10 cellular contexts compared by ENCODE assay signal in genomic region chr5:56175465-56175864, GRCh38. TPM values are rescaled to one million over a fixed set of nuclear protein-coding genes. Genes with fewer than 3 reads are reported as not detected.
DNase-seq lines count a peak whose midpoint lies in the region; ATAC-seq, FAIRE-seq and TF ChIP-seq lines count a peak whose summit lies in the region.
"Had no signal": no experiment of that assay in that cellular context is flagged by ENCODE, and none has a peak within 500 bp of the region (broad histone marks: within the 10 kb centered on the region; RNA-seq: fewer than 3 reads in every experiment).

No MANE protein-coding gene starts in this region.

- H2AFZ ChIP-seq in GM12878 (ENCODE audit: control insufficient read depth, low read depth, low read length) (no peak overlapping the region), keratinocyte (ENCODE audit: control insufficient read depth, low read length) (no peak overlapping the region)

- H3K27ac ChIP-seq in GM12878 (ENCODE audit: control insufficient read depth, insufficient read depth) (no peak overlapping the region), keratinocyte (ENCODE audit: control insufficient read depth, insufficient read depth, low read length) (no peak overlapping the region), uterus (peak overlapping the region in 1 of 2 donors; percentile 59), SJCRH30 (no peak overlapping the region)

- no peaks in the 10 kb centered on the region for H3K27me3 ChIP-seq in GM12878 (replicated peaks in 1 of 2; ENCODE audit: control insufficient read depth in 2 of 2, insufficient read depth in 2 of 2, low read length in 1 of 2)
- H3K27me3 ChIP-seq in keratinocyte (ENCODE audit: control insufficient read depth, extremely low read depth, insufficient read depth, low read length) = no peaks in the 10 kb centered on the region
- no peaks in the 10 kb centered on the region for H3K27me3 ChIP-seq in uterus
- no peaks in the 10 kb centered on the region; the same call in none of the 2 replicates for H3K27me3 ChIP-seq in SJCRH30

- H3K79me2 ChIP-seq in GM12878 (ENCODE audit: control insufficient read depth, insufficient read depth, low read length) (no peaks in the 10 kb centered on the region), keratinocyte (ENCODE audit: control insufficient read depth, insufficient read depth, low read length) (no peaks in the 10 kb centered on the region)

- no peak for FAIRE-seq in GM12878 (lab: Jason Lieb, UNC)
- peak; percentile 69 for FAIRE-seq in keratinocyte (lab: Jason Lieb, UNC)

- in situ Hi-C loops in GM12878 (cut with MboI) (no loop called here), G401 (cut with HindIII; ENCODE audit: low sequenced_read_pairs) (no loop called here)

- TF ChIP-seq RAD21 in GM12878 (IDR thresholded peaks at IDR 0.05; ENCODE audit: insufficient read depth, low read depth, low read length) = no peak

- intact Hi-C loops in GM12878 (cut with micrococcal nuclease; ENCODE audit: unreplicated experiment) (no loop called here), uterus (cut with DNase I; ENCODE audit: low total_unique reads) (no loop called here)

- TF ChIP-seq POLR2A in GM12878 (IDR thresholded peaks at IDR 0.05; ENCODE audit: low read depth, low read length) (no peak), uterus (IDR thresholded peaks at IDR 0.05) (no peak)

- H3K36me3 ChIP-seq in GM12878 (ENCODE audit: control insufficient read depth in 2 of 2, insufficient read depth in 2 of 2, low read length in 1 of 2) (no peaks in the 10 kb centered on the region), keratinocyte (ENCODE audit: control insufficient read depth in 2 of 2, extremely low read depth in 1 of 2, insufficient read depth in 2 of 2, low read length in 2 of 2) (no peaks in the 10 kb centered on the region), uterus (no peaks in the 10 kb centered on the region), SJCRH30 (no peaks in the 10 kb centered on the region)

- dilution Hi-C loops in keratinocyte (cut with MboI; ENCODE audit: extremely low pct_ligation_motif_present, low sequenced_read_pairs) = no loop called here

- WGBS in GM12878 (ENCODE audit: insufficient coverage, insufficient replicate concordance, low lambda C conversion rate, missing lambda C conversion rate) = 19% methylated on average over 3 of the region's 3 CpGs

- H3K4me3 ChIP-seq in GM12878 (no peak overlapping the region), keratinocyte (ENCODE audit: control insufficient read depth in 2 of 3, extremely low read depth in 1 of 3, insufficient read depth in 2 of 3, low read depth in 1 of 3, low read length in 3 of 3) (no peak overlapping the region), uterus (no peak overlapping the region), SJCRH30 (no peak overlapping the region)

- H3K4me1 ChIP-seq in GM12878 (ENCODE audit: control insufficient read depth, insufficient read depth, low read length) = no peaks in the 10 kb centered on the region
- peaks cover 7% of the 10 kb centered on the region for H3K4me1 ChIP-seq in keratinocyte (ENCODE audit: control insufficient read depth, extremely low read depth, insufficient read depth, low read length)
- no peaks in the 10 kb centered on the region for H3K4me1 ChIP-seq in uterus
- no peaks in the 10 kb centered on the region for H3K4me1 ChIP-seq in SJCRH30

- POLR2A ChIA-PET in GM12878 (lab: Charles Lee) = no interaction called here

- H4K20me1 ChIP-seq in GM12878 (ENCODE audit: control insufficient read depth, insufficient read depth) (no peaks in the 10 kb centered on the region), keratinocyte (ENCODE audit: control insufficient read depth, extremely low read depth, insufficient read depth, low read length) (no peaks in the 10 kb centered on the region)

- no peak overlapping the region for H3K9ac ChIP-seq in GM12878 (ENCODE audit: control insufficient read depth, insufficient read depth, low read length)
- H3K9ac ChIP-seq in keratinocyte (ENCODE audit: control insufficient read depth, extremely low read depth, insufficient read depth, low read length) = no peak overlapping the region

- TF ChIP-seq CTCF in GM12878 (IDR thresholded peaks at IDR 0.05 in 2 of 3, conservative IDR thresholded peaks at IDR 0.05 in 1 of 3; ENCODE audit: control insufficient read depth in 2 of 3, extremely low read depth in 1 of 3, insufficient read depth in 1 of 3, low read depth in 3 of 3, low read length in 3 of 3) (no peak), keratinocyte (optimal IDR thresholded peaks at IDR 0.05 in 1 of 3, IDR thresholded peaks at IDR 0.05 in 1 of 3, conservative IDR thresholded peaks at IDR 0.05 in 1 of 3; ENCODE audit: extremely low read depth in 1 of 3, insufficient read depth in 2 of 3, low read length in 3 of 3) (no peak), uterus (IDR thresholded peaks at IDR 0.05) (no peak)

- H3K4me2 ChIP-seq in GM12878 (ENCODE audit: control insufficient read depth, insufficient read depth) (no peak overlapping the region), keratinocyte (ENCODE audit: control insufficient read depth, extremely low read depth, insufficient read depth, low read depth, low read length) (peak overlapping the region; percentile 45)

- TF ChIP-seq EP300 in GM12878 (IDR thresholded peaks at IDR 0.05; ENCODE audit: borderline replicate concordance in 1 of 2, control insufficient read depth in 1 of 2, low read depth in 2 of 2, low read length in 2 of 2) = no peak

- BruUV-seq in GM12878 (replicated peaks; lab: Mats Ljungman, UMichigan) = no TSS peak

- SMC1A ChIA-PET in GM12878 (lab: Charles Lee; ENCODE audit: uncharacterized antibody, unreplicated experiment) = interaction anchor here (1.0 kb wide), 1 partner anchor 73 kb away, joined by 3 read pairs; no protein-coding TSS in a partner anchor

- ATAC-seq in GM12878 = peak; percentile 32; the same call in 1 of the 3 replicates

- RAD21 ChIA-PET in GM12878 (lab: Charles Lee; ENCODE audit: unreplicated experiment) = no interaction called here

- DNase-seq in SKM-1 treated with dmso at 0.1 percent for 144 hours (lab: John Stamatoyannopoulos, UW; ENCODE audit: unreplicated experiment) = peak; percentile 15
- no peak for DNase-seq in SKM-1 (lab: John Stamatoyannopoulos, UW; ENCODE audit: unreplicated experiment)
- no peak for DNase-seq in GM12878 (ENCODE audit: low read depth, low spot score)
- DNase-seq in keratinocyte (ENCODE audit: low read depth, low spot score) = peak; percentile 11
- peak; percentile 64 to 75 for DNase-seq in uterus
- DNase-seq in SJCRH30 = no peak
- DNase-seq in activated CD4-positive, alpha-beta T cell treated with anti-CD3 and anti-CD28 coated beads, Interleukin-2, amount 50 U/mL, for 48 hours = no peak
- DNase-seq in G401 (ENCODE audit: low spot score) = no peak
- DNase-seq: effector CD8-positive, alpha-beta T cell; KBM-7 had no signal

- CTCF ChIA-PET in GM12878 (lab: Yijun Ruan, JAX) = no interaction called here

- no peaks in the 10 kb centered on the region for H3K9me3 ChIP-seq in GM12878 (replicated peaks; ENCODE audit: control insufficient read depth, insufficient read depth, low read length)
- H3K9me3 ChIP-seq in keratinocyte (ENCODE audit: control insufficient read depth, low read depth, low read length) = no peaks in the 10 kb centered on the region
- H3K9me3 ChIP-seq in uterus = no peaks in the 10 kb centered on the region
- no peaks in the 10 kb centered on the region for H3K9me3 ChIP-seq in SJCRH30 (replicated peaks)

- H3K9me1 ChIP-seq in keratinocyte (ENCODE audit: control insufficient read depth, extremely low read depth, insufficient read depth, low read length) = no peaks in the 10 kb centered on the region

TF ChIP-seq in GM12878, 131 proteins besides CTCF, POLR2A, EP300 and RAD21 (continues in another document):
- TF ChIP-seq WRNIP1 (IDR thresholded peaks at IDR 0.05; ENCODE audit: borderline replicate concordance, low read depth, low read length) = no peak
- TF ChIP-seq TCF7 (IDR thresholded peaks at IDR 0.05; ENCODE audit: borderline replicate concordance) = no peak

RNA-seq across cellular contexts. Expression of gene ANKRD55, which starts 57.7 kb away (rescaled TPM):
- total RNA-seq in GM12878 (2013; cell fraction: nucleolus; rRNA removed) = not detected in 2 replicates
- not detected in 2 replicates for total RNA-seq in GM12878 (2014; rRNA removed)
- total RNA-seq in GM12878 (2014; rRNA removed; fragmentation: Illumina TruSeq; extraction: Trizol) = not detected in 2 replicates
- not detected in 2 replicates for total RNA-seq in GM12878 (2021)
- polyA plus RNA-seq in GM12878 (2011; ENCODE audit: low read depth) = not detected
- polyA plus RNA-seq in GM12878 (2011; rRNA removed) = 0.04 and 0.06 TPM in 2 replicates
- 0.05 and 0.07 TPM in 2 replicates for polyA plus RNA-seq in GM12878 (2011; cell fraction: cytosol; rRNA removed)
- not detected in 2 replicates for polyA plus RNA-seq in GM12878 (2011; cell fraction: nucleus; rRNA removed)
- polyA plus RNA-seq in GM12878 (2012) = not detected in 2 replicates
- polyA plus RNA-seq in GM12878 (2014; fragmentation: Illumina TruSeq; extraction: Trizol) = not detected in 2 replicates
- polyA plus RNA-seq in GM12878 (2014; fragmentation: Nextera tagmentation; extraction: Ambion mirVana) = not detected
- polyA plus RNA-seq in GM12878 (2014; rRNA removed) = not detected in 2 replicates
- polyA plus RNA-seq in GM12878 (2016; fragmentation: Nextera tagmentation; extraction: Ambion mirVana) = not detected
- polyA minus RNA-seq in GM12878 (2011; rRNA and poly(A)+ RNA removed) = 0.26 TPM in 1 of 2 replicates, not detected in the other
- not detected in 2 replicates for polyA minus RNA-seq in GM12878 (2011; cell fraction: cytosol; rRNA and poly(A)+ RNA removed)
- polyA minus RNA-seq in GM12878 (2011; cell fraction: nucleus; rRNA and poly(A)+ RNA removed) = not detected in 2 replicates
- polyA plus RNA-seq in keratinocyte = not detected in 3 replicates
- polyA plus RNA-seq in keratinocyte (2011; ENCODE audit: low read depth) = not detected
- polyA plus RNA-seq in keratinocyte (2011; cell fraction: cytosol; rRNA removed) = not detected in 2 replicates
- not detected in 2 replicates for polyA plus RNA-seq in keratinocyte (2011; cell fraction: nucleus; rRNA removed)
- not detected in 2 replicates for polyA plus RNA-seq in keratinocyte (2012; ENCODE audit: low replicate concordance)
- polyA minus RNA-seq in keratinocyte = not detected in 3 replicates
- not detected for polyA minus RNA-seq in keratinocyte (2011; cell fraction: cytosol; rRNA and poly(A)+ RNA removed)
- not detected in 2 replicates for polyA minus RNA-seq in keratinocyte (2011; cell fraction: nucleus; rRNA and poly(A)+ RNA removed)
- total RNA-seq in uterus = under 1 TPM in 1 of 4 donors, not detected in 3; 0.55 TPM
- not detected in 2 replicates for total RNA-seq in SJCRH30 (2014; rRNA removed; shearing (Covaris generic))
- not detected in 2 replicates for total RNA-seq in G401 (2014; rRNA removed; shearing (Covaris generic))

Comparison
In these comparisons a context has a peak if more than half of its experiments do, and no peak if none do; other contexts are left out.
1. DNase-seq: peak in SKM-1 treated with dmso at 0.1 percent for 144 hours (single experiment), keratinocyte (single experiment) and uterus (2 of 2); none in SKM-1 (single experiment), GM12878 (single experiment), SJCRH30 (0 of 2), activated CD4-positive, alpha-beta T cell treated with anti-CD3 and anti-CD28 coated beads, Interleukin-2, amount 50 U/mL, for 48 hours (0 of 2) and G401 (single experiment).